20 cellular contexts compared by ENCODE assay signal in the genomic region with DNA sequence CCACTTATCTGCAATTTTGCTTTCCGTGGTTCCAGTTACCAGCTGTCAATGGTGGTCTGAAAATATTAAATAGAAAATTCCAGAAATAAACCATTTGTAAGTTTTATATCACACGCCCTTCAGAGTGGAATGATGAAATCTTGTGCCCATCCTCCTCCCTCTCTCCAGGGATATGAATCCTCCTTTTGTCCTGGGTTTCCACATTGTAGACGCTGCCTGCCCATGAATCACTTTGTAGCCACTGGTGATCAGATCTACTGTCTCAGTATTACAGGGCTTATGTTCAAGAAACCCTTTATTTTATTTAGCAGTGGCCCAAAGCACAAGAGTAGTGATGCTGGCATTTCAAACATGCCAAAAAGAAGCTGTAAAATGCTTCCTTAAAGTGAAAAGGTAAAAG.
DNase-seq lines count a peak whose midpoint lies in the region; FAIRE-seq and TF ChIP-seq lines count a peak whose summit lies in the region.
"Had no signal": no experiment of that assay in that cellular context is flagged by ENCODE, and none has a peak within 500 bp of the region (broad histone marks: within the 10 kb centered on the region; RNA-seq: fewer than 3 reads in every experiment).

No MANE protein-coding gene starts in this region.

- POLR2A ChIA-PET in MCF 10A (lab: Yijun Ruan, JAX), result interaction anchor here (0.8 kb wide), 1 partner anchor 15 kb away, joined by 4 read pairs; no protein-coding TSS in a partner anchor
- POLR2A ChIA-PET in CD4-positive, alpha-beta memory T cell (lab: Charles Lee; ENCODE audit: partially characterized antibody), result no interaction called here

- H3K4me1 Mint-ChIP-seq in MCF 10A (ENCODE audit: insufficient read depth, unreplicated experiment) (peaks cover 7% of the 10 kb centered on the region), chondrocyte (ENCODE audit: low read depth) (no peaks in the 10 kb centered on the region)
- no peaks in the 10 kb centered on the region for H3K4me1 Mint-ChIP-seq in CD4-positive, alpha-beta memory T cell

- no TSS peak for BruUV-seq in MCF 10A (replicated peaks; lab: Mats Ljungman, UMichigan)

- CTCF ChIA-PET in MCF 10A (lab: Yijun Ruan, JAX), result interaction anchor here (0.7 to 1.3 kb wide), 2 partner anchors 15 to 160 kb away, joined by 3 to 5 read pairs; no protein-coding TSS in a partner anchor
- CTCF ChIA-PET in CD4-positive, alpha-beta memory T cell (lab: Charles Lee; ENCODE audit: partially characterized antibody), result interaction anchor here (1.2 kb wide), 1 partner anchor 16 kb away, joined by 3 read pairs; no protein-coding TSS in a partner anchor

- no peaks in the 10 kb centered on the region for H3K36me3 Mint-ChIP-seq in MCF 10A (ENCODE audit: insufficient read depth, unreplicated experiment)
- H3K36me3 Mint-ChIP-seq in CD4-positive, alpha-beta memory T cell, result no peaks in the 10 kb centered on the region
- H3K36me3 Mint-ChIP-seq in chondrocyte (ENCODE audit: low read depth), result no peaks in the 10 kb centered on the region

- FAIRE-seq in urothelium cell line (lab: Jason Lieb, UNC), result no peak
- FAIRE-seq: G401.6, GM12891, HepG2, HTR-8/SVneo had no signal

- in situ Hi-C loops in brain microvascular endothelial cell (cut with HindIII; ENCODE audit: low pct_ligation_motif_present, low sequenced_read_pairs), result loop anchor here (25.0 kb wide), 1 partner anchor 238 kb away; no protein-coding TSS in a partner anchor

- intact Hi-C loops in MCF 10A (cut with micrococcal nuclease), result no loop called here
- intact Hi-C loops in breast epithelium (cut with DNase I; ENCODE audit: low total_unique reads), result no loop called here
- intact Hi-C loops in CD4-positive, alpha-beta memory T cell (cut with micrococcal nuclease), result loop anchor here (10.0 kb wide), 1 partner anchor 695 kb away; no protein-coding TSS in a partner anchor

- H3K36me3 ChIP-seq in breast epithelium (no peaks in the 10 kb centered on the region), brain microvascular endothelial cell (replicated peaks) (no peaks in the 10 kb centered on the region)
- H3K36me3 ChIP-seq in CD4-positive, alpha-beta memory T cell (ENCODE audit: insufficient read depth, low read length), result no peaks in the 10 kb centered on the region
- H3K36me3 ChIP-seq: BLaER1 had no signal

- TF ChIP-seq CTCF in MCF 10A (IDR thresholded peaks at IDR 0.05; ENCODE audit: unreplicated experiment) (no peak), breast epithelium (IDR thresholded peaks at IDR 0.05) (no peak), brain microvascular endothelial cell (IDR thresholded peaks at IDR 0.05; ENCODE audit: low read depth, low read length, missing control alignments) (no peak), chondrocyte (IDR thresholded peaks at IDR 0.05) (no peak)

- H3K9me3 Mint-ChIP-seq in MCF 10A (ENCODE audit: unreplicated experiment) (no peaks in the 10 kb centered on the region), chondrocyte (ENCODE audit: low read depth) (no peaks in the 10 kb centered on the region)
- H3K9me3 Mint-ChIP-seq in CD4-positive, alpha-beta memory T cell, result peaks cover 0 to 4% (median 0%) of the 10 kb centered on the region in 8 donors
- H3K9me3 Mint-ChIP-seq: HFFc6 had no signal

- no peak overlapping the region for H3K4me3 ChIP-seq in breast epithelium
- no peak overlapping the region for H3K4me3 ChIP-seq in brain microvascular endothelial cell (ENCODE audit: low read depth, low read length)
- H3K4me3 ChIP-seq in CD4-positive, alpha-beta memory T cell (ENCODE audit: low read length in 2 of 2), result no peak overlapping the region
- H3K4me3 ChIP-seq: BLaER1 had no signal

- H3K4me3 Mint-ChIP-seq in MCF 10A (ENCODE audit: unreplicated experiment) (no peak overlapping the region), chondrocyte (ENCODE audit: unreplicated experiment) (no peak overlapping the region)
- no peak overlapping the region for H3K4me3 Mint-ChIP-seq in CD4-positive, alpha-beta memory T cell
- H3K4me3 Mint-ChIP-seq: HFFc6 had no signal

- H3K27me3 ChIP-seq in breast epithelium, result no peaks in the 10 kb centered on the region
- no peaks in the 10 kb centered on the region for H3K27me3 ChIP-seq in brain microvascular endothelial cell (replicated peaks)
- H3K27me3 ChIP-seq in CD4-positive, alpha-beta memory T cell (ENCODE audit: insufficient read depth, low read length), result no peaks in the 10 kb centered on the region
- H3K27me3 ChIP-seq: BLaER1 had no signal

- H3K27ac ChIP-seq in breast epithelium (no peak overlapping the region), brain microvascular endothelial cell (no peak overlapping the region)
- H3K27ac ChIP-seq in CD4-positive, alpha-beta memory T cell (ENCODE audit: low read depth, low read length), result no peak overlapping the region
- H3K27ac ChIP-seq: BLaER1 had no signal

- no peaks in the 10 kb centered on the region for H3K4me1 ChIP-seq in breast epithelium
- H3K4me1 ChIP-seq in CD4-positive, alpha-beta memory T cell (ENCODE audit: insufficient read depth, low read length), result no peaks in the 10 kb centered on the region
- H3K4me1 ChIP-seq: BLaER1 had no signal

- peaks cover 8% of the 10 kb centered on the region for H3K27me3 Mint-ChIP-seq in MCF 10A (ENCODE audit: insufficient read depth, unreplicated experiment)
- H3K27me3 Mint-ChIP-seq in CD4-positive, alpha-beta memory T cell, result no peaks in the 10 kb centered on the region
- peaks cover 38% of the 10 kb centered on the region for H3K27me3 Mint-ChIP-seq in chondrocyte (ENCODE audit: low read depth)

- no peak for TF ChIP-seq POLR2A in breast epithelium (IDR thresholded peaks at IDR 0.05)

- H3K27ac Mint-ChIP-seq in MCF 10A (ENCODE audit: low read depth, unreplicated experiment), result no peak overlapping the region
- H3K27ac Mint-ChIP-seq in CD4-positive, alpha-beta memory T cell, result no peak overlapping the region
- no peak overlapping the region for H3K27ac Mint-ChIP-seq in chondrocyte (ENCODE audit: unreplicated experiment)
- H3K27ac Mint-ChIP-seq: HFFc6 had no signal

- no peaks in the 10 kb centered on the region for H3K9me3 ChIP-seq in breast epithelium
- H3K9me3 ChIP-seq in CD4-positive, alpha-beta memory T cell (ENCODE audit: control insufficient read depth in 1 of 2, low read length in 2 of 2), result no peaks in the 10 kb centered on the region
- H3K9me3 ChIP-seq: BLaER1 had no signal

- DNase-seq in MCF 10A (ENCODE audit: unreplicated experiment) (peak; percentile 36), breast epithelium (ENCODE audit: low spot score in 2 of 2) (no peak), brain microvascular endothelial cell (peak; percentile 16), medulla oblongata (ENCODE audit: extremely low spot score) (peak; percentile 8), urothelium cell line (ENCODE audit: low spot score) (peak; percentile 8), OCI-M1 (lab: John Stamatoyannopoulos, UW) (no peak), chondrocyte (ENCODE audit: low spot score) (no peak)
- no peak for DNase-seq in CD4-positive, alpha-beta memory T cell
- DNase-seq: 8988T, AML-193, DMS79 treated with DMSO at 0.1 percent for 48 hours, EL, GOT3, HCEC 1CT, HFFc6 had no signal

Comparison
In these comparisons a context has a peak if more than half of its experiments do, and no peak if none do; other contexts are left out.
1. DNase-seq: peak in MCF 10A (single experiment), brain microvascular endothelial cell (single experiment), medulla oblongata (single experiment) and urothelium cell line (single experiment); none in breast epithelium (0 of 2), OCI-M1 (single experiment), CD4-positive, alpha-beta memory T cell (0 of 5) and chondrocyte (single experiment).